Comparison of ENCODE assay signal across 8 cellular contexts in the genomic region with DNA sequence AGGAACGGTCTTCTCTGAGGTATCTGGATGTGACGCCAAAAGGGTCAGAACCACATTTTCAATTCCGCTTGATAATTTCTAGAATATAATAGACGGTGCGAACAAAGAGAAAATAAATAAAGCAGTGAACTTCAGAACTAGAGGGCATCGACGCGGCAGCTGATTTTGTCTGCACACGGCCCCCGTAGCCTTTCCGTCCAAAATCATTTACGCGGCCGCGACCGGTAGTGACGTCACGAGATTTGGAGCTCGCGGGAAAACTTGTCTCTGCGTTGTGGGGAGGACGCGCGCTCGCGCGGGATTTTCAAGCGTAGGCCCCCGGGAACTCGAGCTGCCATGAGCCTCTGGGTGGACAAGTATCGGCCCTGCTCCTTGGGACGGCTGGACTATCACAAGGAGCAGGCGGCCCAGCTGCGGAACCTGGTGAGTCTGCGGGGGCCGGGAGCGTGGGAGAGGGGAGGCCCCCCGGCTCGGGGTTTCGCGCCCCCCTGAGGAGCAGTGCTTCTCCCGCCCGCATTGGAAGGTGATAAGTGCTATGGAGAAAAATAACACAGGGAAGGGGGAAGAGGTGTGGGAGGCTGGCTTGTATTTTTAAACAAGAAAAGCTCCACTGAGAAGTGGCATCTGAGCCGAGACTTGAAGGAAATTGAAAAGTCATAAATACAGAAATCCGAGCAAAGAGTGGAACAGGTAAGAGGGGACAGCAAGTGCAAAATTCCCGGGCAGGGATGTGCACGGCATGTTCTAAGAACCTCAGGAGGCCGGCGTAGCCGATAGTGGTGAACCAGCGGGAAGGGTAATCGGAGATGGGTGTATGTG. TPM values are rescaled to one million over a fixed set of nuclear protein-coding genes. Genes with fewer than 3 reads are reported as not detected.
DNase-seq lines count a peak whose midpoint lies in the region; ATAC-seq, FAIRE-seq and TF ChIP-seq lines count a peak whose summit lies in the region.

A gene with protein sequence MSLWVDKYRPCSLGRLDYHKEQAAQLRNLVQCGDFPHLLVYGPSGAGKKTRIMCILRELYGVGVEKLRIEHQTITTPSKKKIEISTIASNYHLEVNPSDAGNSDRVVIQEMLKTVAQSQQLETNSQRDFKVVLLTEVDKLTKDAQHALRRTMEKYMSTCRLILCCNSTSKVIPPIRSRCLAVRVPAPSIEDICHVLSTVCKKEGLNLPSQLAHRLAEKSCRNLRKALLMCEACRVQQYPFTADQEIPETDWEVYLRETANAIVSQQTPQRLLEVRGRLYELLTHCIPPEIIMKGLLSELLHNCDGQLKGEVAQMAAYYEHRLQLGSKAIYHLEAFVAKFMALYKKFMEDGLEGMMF (plus strand): TSS at position 307 of the 819 bp plus-strand sequence. CDS start 30 bp downstream, at position 337.

- peak within 1 kb of the TSS; percentile 98 for H3K9ac ChIP-seq in endothelial cell of umbilical vein (replicated peaks; ENCODE audit: extremely low read depth, insufficient read depth, low read length)

- H4K20me1 ChIP-seq in OCI-LY7 (ENCODE audit: insufficient read depth, low read length) (peaks cover 24% of the 10 kb centered on the region), endothelial cell of umbilical vein (replicated peaks; ENCODE audit: control insufficient read depth, extremely low read depth, insufficient read depth, low read length) (no peaks in the 10 kb centered on the region)

- peaks cover 52% of the 10 kb centered on the region for H3K79me2 ChIP-seq in OCI-LY7 (ENCODE audit: insufficient read depth, low read depth, low read length)
- H3K79me2 ChIP-seq in endothelial cell of umbilical vein (ENCODE audit: control insufficient read depth, insufficient read depth, low read length) = peaks cover 24% of the 10 kb centered on the region

- H3K4me3 ChIP-seq in OCI-LY7 (ENCODE audit: low read depth, low read length, poor library complexity, severe bottlenecking) (peak within 1 kb of the TSS; percentile 98), endothelial cell of umbilical vein (replicated peaks in 1 of 3; ENCODE audit: insufficient read depth in 1 of 3, low read depth in 1 of 3, low read length in 3 of 3) (peak within 1 kb of the TSS; percentile 65 to 99 (median 99))

- POLR2A ChIA-PET in OCI-LY7 (lab: Charles Lee) = interaction anchor here (0.6 to 4.1 kb wide), 17 partner anchors 10 to 1605 kb away, joined by 3 to 30 read pairs (median 5); no protein-coding TSS in a partner anchor
- POLR2A ChIA-PET in endothelial cell of umbilical vein (lab: Charles Lee) = interaction anchor here (0.5 to 0.6 kb wide), 2 partner anchors 13 to 1851 kb away, joined by 3 to 4 read pairs; no protein-coding TSS in a partner anchor

- peak within 1 kb of the TSS; percentile 76 for H3K27ac ChIP-seq in OCI-LY7 (ENCODE audit: low read depth, low read length, poor library complexity, severe bottlenecking)
- peak within 1 kb of the TSS; percentile 85 for H3K27ac ChIP-seq in endothelial cell of umbilical vein (ENCODE audit: insufficient read depth, low read depth, low read length)

- peak; percentile 48 for TF ChIP-seq POLR2A in endothelial cell of umbilical vein (IDR thresholded peaks at IDR 0.05; ENCODE audit: low read depth, low read length)

- peak; percentile 93 for ATAC-seq in GM21515 (IDR thresholded peaks at IDR 0.05; ENCODE audit: unreplicated experiment)

- DNase-seq in D341Med (ENCODE audit: low spot score) (peak; percentile 92), HuH-7.5 (ENCODE audit: low spot score) (peak; percentile 53), OCI-LY7 (ENCODE audit: low spot score) (peak; percentile 97), activated T-cell treated with anti-CD3 and anti-CD28 coated beads for 1 hour (ENCODE audit: low read depth) (peak; percentile 84), endothelial cell of umbilical vein (ENCODE audit: low read depth, low spot score) (peak; percentile 94), middle frontal gyrus (ENCODE audit: extremely low spot score, low spot score) (peak; percentile 86)
- peak; percentile 86 to 90 for DNase-seq in stimulated activated CD8-positive, alpha-beta memory T cell treated with anti-CD3 and anti-CD28 coated beads, Interleukin-2, amount 100 ng/mL, for 48 hours (ENCODE audit: low read depth in 2 of 2)

- dilution Hi-C loops in endothelial cell of umbilical vein (cut with MboI; ENCODE audit: extremely low pct_ligation_motif_present, low sequenced_read_pairs) = no loop called here

- no peaks in the 10 kb centered on the region for H3K9me1 ChIP-seq in endothelial cell of umbilical vein (replicated peaks; ENCODE audit: control insufficient read depth, extremely low read depth, insufficient read depth, low read length)

- TF ChIP-seq CTCF in OCI-LY7 (conservative IDR thresholded peaks at IDR 0.05; ENCODE audit: low read length) (peak; percentile 51; the same call in 1 of the 2 replicates), endothelial cell of umbilical vein (IDR thresholded peaks at IDR 0.05; ENCODE audit: extremely low read depth in 1 of 2, insufficient read depth in 1 of 2, low read depth in 1 of 2, low read length in 2 of 2) (no peak)

- H3K36me3 ChIP-seq in OCI-LY7 (ENCODE audit: insufficient read depth, low read length) (peaks cover 48% of the 10 kb centered on the region), endothelial cell of umbilical vein (ENCODE audit: control insufficient read depth in 2 of 2, extremely low read depth in 1 of 2, insufficient read depth in 2 of 2, low read length in 2 of 2) (peaks cover 0 to 2% of the 10 kb centered on the region in 2 experiments)

- BruUV-seq in OCI-LY7 (replicated peaks; lab: Mats Ljungman, UMichigan) = TSS peak; percentile 65
- TSS peak; percentile 29 for BruUV-seq in endothelial cell of umbilical vein (replicated peaks; lab: Mats Ljungman, UMichigan)

- H3K9me3 ChIP-seq in OCI-LY7 (ENCODE audit: low read length) (no peaks in the 10 kb centered on the region), endothelial cell of umbilical vein (replicated peaks; ENCODE audit: control insufficient read depth, insufficient read depth, low read length) (no peaks in the 10 kb centered on the region)

- H3K9me2 ChIP-seq in OCI-LY7 (ENCODE audit: insufficient read depth, low read length) = no peaks in the 10 kb centered on the region

- peak; percentile 90 for FAIRE-seq in endothelial cell of umbilical vein (lab: Jason Lieb, UNC)

- peaks cover 58% of the 10 kb centered on the region for H3K4me1 ChIP-seq in OCI-LY7 (ENCODE audit: insufficient read depth, low read length, poor library complexity, severe bottlenecking)
- peaks cover 9% of the 10 kb centered on the region for H3K4me1 ChIP-seq in endothelial cell of umbilical vein (ENCODE audit: control insufficient read depth, extremely low read depth, insufficient read depth, low read length)

- CTCF ChIA-PET in OCI-LY7 (lab: Charles Lee; ENCODE audit: unreplicated experiment) = interaction anchor here (0.9 to 1.6 kb wide), 3 partner anchors 74 to 220 kb away, joined by 3 read pairs; no protein-coding TSS in a partner anchor
- CTCF ChIA-PET in endothelial cell of umbilical vein (lab: Charles Lee) = interaction anchor here (0.6 to 1.7 kb wide), 5 partner anchors 9 to 113 kb away, joined by 3 to 5 read pairs (median 4); no protein-coding TSS in a partner anchor

- intact Hi-C loops in OCI-LY7 (cut with micrococcal nuclease; ENCODE audit: unreplicated experiment) (loop anchor here (1.0 to 5.0 kb wide), 5 partner anchors 11 to 276 kb away; no protein-coding TSS in a partner anchor), endothelial cell of umbilical vein (cut with micrococcal nuclease) (loop anchor here (1.0 to 5.0 kb wide), 3 partner anchors 61 to 339 kb away; no protein-coding TSS in a partner anchor)

- H2AFZ ChIP-seq in OCI-LY7 (ENCODE audit: low read length) (peak within 1 kb of the TSS; percentile 87), endothelial cell of umbilical vein (ENCODE audit: low read depth, low read length) (peak within 1 kb of the TSS; percentile 92)

- H3K27me3 ChIP-seq in endothelial cell of umbilical vein (ENCODE audit: control insufficient read depth in 2 of 2, insufficient read depth in 2 of 2, low read length in 2 of 2) = no peaks in the 10 kb centered on the region

- H3K4me2 ChIP-seq in OCI-LY7 (ENCODE audit: low read length) = peak within 1 kb of the TSS; percentile 82
- H3K4me2 ChIP-seq in endothelial cell of umbilical vein (ENCODE audit: insufficient read depth, low read length) = peak within 1 kb of the TSS; percentile 94

TF ChIP-seq in endothelial cell of umbilical vein, 7 proteins besides CTCF, POLR2A, EP300 and RAD21:
- TF ChIP-seq GATA2 (IDR thresholded peaks at IDR 0.05; ENCODE audit: insufficient read depth, insufficient read length, low read depth, low read length) (no peak), JUN (IDR thresholded peaks at IDR 0.05; ENCODE audit: borderline replicate concordance, insufficient read depth, insufficient read length, low read depth) (peak; percentile 37), MYC (IDR thresholded peaks at IDR 0.05; ENCODE audit: low read depth, low read length) (no peak), FOS (IDR thresholded peaks at IDR 0.05; ENCODE audit: borderline replicate concordance, insufficient read depth, low read length) (no peak), POLR2AphosphoS5 (IDR thresholded peaks at IDR 0.05; ENCODE audit: insufficient read depth, low read depth, low read length) (peak; percentile 64)
- TF ChIP-seq, protein P1, sequence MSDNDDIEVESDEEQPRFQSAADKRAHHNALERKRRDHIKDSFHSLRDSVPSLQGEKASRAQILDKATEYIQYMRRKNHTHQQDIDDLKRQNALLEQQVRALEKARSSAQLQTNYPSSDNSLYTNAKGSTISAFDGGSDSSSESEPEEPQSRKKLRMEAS (IDR thresholded peaks at IDR 0.05; ENCODE audit: insufficient read depth, insufficient read length) = peak; percentile 60

RNA-seq across cellular contexts. Expression of the gene that starts here (rescaled TPM):
- total RNA-seq in OCI-LY7 (2014; rRNA removed; shearing (Covaris generic)) = 97.6 and 108 TPM in 2 replicates
- total RNA-seq in OCI-LY7 (2022) = 118 and 134 TPM in 2 replicates
- 17.9 and 19.5 TPM in 2 replicates for total RNA-seq in endothelial cell of umbilical vein
- 5.2 and 7.3 TPM in 2 replicates for polyA plus RNA-seq in endothelial cell of umbilical vein
- 10.9 and 14.4 TPM in 2 replicates for polyA plus RNA-seq in endothelial cell of umbilical vein (2011; cell fraction: cytosol; rRNA removed)
- polyA plus RNA-seq in endothelial cell of umbilical vein (2011; cell fraction: nucleus; rRNA removed) = 17.3 and 33.9 TPM in 2 replicates
- 8.5 and 17.8 TPM in 2 replicates for polyA plus RNA-seq in endothelial cell of umbilical vein (2012)
- 9.8 and 11.5 TPM in 2 replicates for polyA minus RNA-seq in endothelial cell of umbilical vein
- 29.4 TPM for polyA minus RNA-seq in endothelial cell of umbilical vein (2011; cell fraction: cytosol; rRNA and poly(A)+ RNA removed)
- 28.1 and 45.2 TPM in 2 replicates for polyA minus RNA-seq in endothelial cell of umbilical vein (2011; cell fraction: nucleus; rRNA and poly(A)+ RNA removed)

Comparison
In these comparisons a context has a peak if more than half of its experiments do, and no peak if none do; other contexts are left out.
1. Peak in every context shown above with its lines: DNase-seq, ATAC-seq, H3K4me3 ChIP-seq and H3K27ac ChIP-seq.